ENCODE assay signal across 23 cellular contexts in genomic region chr12:47534695-47535094, GRCh38.
DNase-seq lines count a peak whose midpoint lies in the region; ATAC-seq and TF ChIP-seq lines count a peak whose summit lies in the region.
"Had no signal": no experiment of that assay in that cellular context is flagged by ENCODE, and none has a peak within 500 bp of the region (broad histone marks: within the 10 kb centered on the region; RNA-seq: fewer than 3 reads in every experiment).

No MANE protein-coding gene starts in this region.

- H3K9me3 ChIP-seq in A673 (ENCODE audit: low read depth, low read length, poor library complexity, severe bottlenecking), result peaks cover 6% of the 10 kb centered on the region

- TF ChIP-seq CTCF in A673 (conservative IDR thresholded peaks at IDR 0.05; ENCODE audit: low read depth, low read length) (no peak), fibroblast of villous mesenchyme (IDR thresholded peaks at IDR 0.05; ENCODE audit: insufficient read depth, low read depth, low read length) (no peak)

- no peak for ATAC-seq in HG02870 (IDR thresholded peaks at IDR 0.05; ENCODE audit: unreplicated experiment)
- no peak for ATAC-seq in HG02642 (IDR thresholded peaks at IDR 0.05; ENCODE audit: poor library complexity, unreplicated experiment)
- ATAC-seq: gastroesophageal sphincter, sciatic nerve had no signal

- no peak overlapping the region for H3K4me3 ChIP-seq in A673 (ENCODE audit: low read depth, low read length, poor library complexity, severe bottlenecking)
- no peak overlapping the region for H3K4me3 ChIP-seq in fibroblast of villous mesenchyme (ENCODE audit: low read depth, low read length)
- H3K4me3 ChIP-seq: gastroesophageal sphincter, testis had no signal

- H3K27me3 ChIP-seq in A673 (replicated peaks; ENCODE audit: insufficient read depth, low read depth, low read length, poor library complexity), result no peaks in the 10 kb centered on the region
- H3K27me3 ChIP-seq: testis had no signal

- CTCF ChIA-PET in A673 (lab: Charles Lee), result no interaction called here

- peak; percentile 27 for DNase-seq in A673 (ENCODE audit: low spot score)
- DNase-seq in HT-29 (ENCODE audit: low spot score), result peak; percentile 8
- peak; percentile 50 for DNase-seq in amniotic epithelial cell (ENCODE audit: low read depth)
- peak; percentile 15 for DNase-seq in fibroblast of villous mesenchyme (ENCODE audit: low read depth)
- no peak for DNase-seq in NCI-H2227 treated with DMSO at 0.1 percent for 48 hours (lab: John Stamatoyannopoulos, UW)
- DNase-seq in NOMO-1 treated with dmso at 0.1 percent for 144 hours (lab: John Stamatoyannopoulos, UW; ENCODE audit: unreplicated experiment), result no peak
- DNase-seq: activated CD4-positive, CD25-positive, alpha-beta regulatory T cell; activated gamma-delta T cell; DMS 273 treated with DMSO at 0.1 percent for 48 hours; endodermal cell; KG1; midbrain; NCI-H1417 treated with DMSO at 0.1 percent for 48 hours; NCI-H446; nucleus accumbens; stimulated activated CD4-positive, alpha-beta T cell treated with anti-CD3 and anti-CD28 coated beads, Interleukin-2, amount 100 ng/mL, for 48 hours; stimulated activated CD8-positive, alpha-beta memory T cell treated with anti-CD3 and anti-CD28 coated beads, Interleukin-4, amount 100 ng/mL, for 48 hours; SW 1271; testis had no signal

- H3K36me3 ChIP-seq in A673 (ENCODE audit: insufficient read depth, low read length, poor library complexity, severe bottlenecking), result no peaks in the 10 kb centered on the region
- H3K36me3 ChIP-seq: gastroesophageal sphincter had no signal

- POLR2A ChIA-PET in A673 (lab: Charles Lee; ENCODE audit: low non-redundant PET), result interaction anchor here (0.6 kb wide), 1 partner anchor 152 kb away, joined by 4 read pairs; no protein-coding TSS in a partner anchor

- intact Hi-C loops in A673 (cut with micrococcal nuclease; ENCODE audit: unreplicated experiment), result no loop called here

- BruUV-seq in A673 (replicated peaks; lab: Mats Ljungman, UMichigan), result no TSS peak

- H3K4me1 ChIP-seq in A673 (ENCODE audit: insufficient read depth, low read length, poor library complexity, severe bottlenecking), result no peaks in the 10 kb centered on the region
- H3K4me1 ChIP-seq: gastroesophageal sphincter, testis had no signal

- no peak overlapping the region for H3K27ac ChIP-seq in A673 (ENCODE audit: low read depth, low read length, poor library complexity, severe bottlenecking)
- H3K27ac ChIP-seq: gastroesophageal sphincter, testis had no signal

Comparison
In these comparisons a context has a peak if more than half of its experiments do, and no peak if none do; other contexts are left out.
1. DNase-seq: peak in A673 (single experiment), HT-29 (single experiment), amniotic epithelial cell (single experiment) and fibroblast of villous mesenchyme (single experiment); none in NCI-H2227 treated with DMSO at 0.1 percent for 48 hours (single experiment) and NOMO-1 treated with dmso at 0.1 percent for 144 hours (single experiment).